8 cellular contexts compared by ENCODE assay signal in the genomic region with DNA sequence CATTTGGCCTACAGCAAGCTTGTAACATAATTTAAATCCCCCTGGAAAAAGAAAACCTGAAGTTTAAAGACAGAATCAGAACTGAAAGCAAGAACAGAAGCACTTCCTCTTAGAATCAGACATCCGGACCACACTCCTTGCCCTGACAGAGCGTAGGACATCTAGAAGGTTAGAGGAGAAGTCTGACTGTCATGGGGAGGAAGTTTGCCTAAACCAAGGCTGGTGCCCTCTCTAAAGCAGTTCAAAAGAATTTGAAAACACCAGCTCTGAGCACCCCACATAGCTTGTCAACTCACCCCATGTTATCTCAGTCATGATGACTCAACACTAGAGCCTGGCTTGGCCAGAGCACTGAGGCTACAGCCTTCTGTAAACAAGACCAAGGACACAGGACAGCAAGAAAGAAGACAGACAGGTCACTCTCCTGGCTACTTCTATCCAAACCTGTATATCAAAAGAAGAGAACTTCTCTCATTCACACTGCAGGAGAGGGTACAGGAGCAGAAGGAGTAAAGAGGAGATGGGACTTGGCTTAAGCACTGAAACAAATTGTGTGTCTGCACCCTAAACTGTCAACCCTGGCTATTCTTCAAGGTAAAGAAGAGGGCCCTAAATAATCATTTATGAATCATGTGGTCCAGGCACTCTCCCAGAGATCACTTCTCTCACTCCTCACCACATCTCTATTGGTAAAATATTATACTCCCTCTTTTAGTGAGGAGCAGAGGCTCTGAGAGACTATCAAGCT.
DNase-seq lines count a peak whose midpoint lies in the region; ATAC-seq, FAIRE-seq and TF ChIP-seq lines count a peak whose summit lies in the region.

No MANE protein-coding gene starts in this region.

- H3K4me1 Mint-ChIP-seq in CD4-positive, alpha-beta T cell (ENCODE audit: low read depth): peaks cover 17% of the 10 kb centered on the region
- no peaks in the 10 kb centered on the region for H3K4me1 Mint-ChIP-seq in endodermal cell

- FAIRE-seq in GM19239 (lab: Jason Lieb, UNC): peak; percentile 100

- 84% methylated on average over 2 of the region's 2 CpGs; no CpG with 5 or more reads in 1 of the 2 experiments for WGBS in endodermal cell (ENCODE audit: insufficient coverage in 1 of 2, insufficient read length in 1 of 2), 2 experiments

- DNase-seq in CD4-positive, alpha-beta T cell: peak in 3 of 10 experiments; percentile 1 to 6 (median 2)
- DNase-seq in GM19239 (ENCODE audit: insufficient read length, low spot score): peak; percentile 72
- peak; percentile 54 for DNase-seq in SKM-1 (lab: John Stamatoyannopoulos, UW; ENCODE audit: unreplicated experiment)
- DNase-seq in iPS-NIHi7 (ENCODE audit: extremely low spot score): peak; percentile 19
- DNase-seq in endodermal cell: no peak
- no peak for DNase-seq in NCI-H2081 (lab: John Stamatoyannopoulos, UW)
- no peak for DNase-seq in NCI-H774 (lab: John Stamatoyannopoulos, UW)

- no peaks in the 10 kb centered on the region for H3K9me3 Mint-ChIP-seq in CD4-positive, alpha-beta T cell
- peaks cover 3% of the 10 kb centered on the region for H3K9me3 Mint-ChIP-seq in endodermal cell

- H3K27me3 ChIP-seq in CD4-positive, alpha-beta T cell (ENCODE audit: control insufficient read depth, insufficient read depth, low read length): no peaks in the 10 kb centered on the region
- H3K27me3 ChIP-seq in endodermal cell (ENCODE audit: control insufficient read depth, insufficient read depth, low read length, poor library complexity, severe bottlenecking): no peaks in the 10 kb centered on the region

- intact Hi-C loops in CD4-positive, alpha-beta T cell (cut with DNase I, micrococcal nuclease): no loop called here

- H3K9ac ChIP-seq in endodermal cell (ENCODE audit: extremely low read depth, low read length, poor library complexity, severe bottlenecking): no peak overlapping the region

- peak; percentile 17 for ATAC-seq in CD4-positive, alpha-beta T cell (ENCODE audit: poor library complexity)
- ATAC-seq in HG03135 (IDR thresholded peaks at IDR 0.05; ENCODE audit: unreplicated experiment): peak; percentile 99

- no peak overlapping the region for H3K27ac ChIP-seq in CD4-positive, alpha-beta T cell (ENCODE audit: low read depth, low read length)
- no peak overlapping the region for H3K27ac ChIP-seq in endodermal cell (ENCODE audit: low read depth, low read length)

- no peaks in the 10 kb centered on the region for H3K9me3 ChIP-seq in CD4-positive, alpha-beta T cell (ENCODE audit: control insufficient read depth, low read length)
- H3K9me3 ChIP-seq in endodermal cell (ENCODE audit: control insufficient read depth, low read length): no peaks in the 10 kb centered on the region

- H3K27ac Mint-ChIP-seq in CD4-positive, alpha-beta T cell: peak overlapping the region; percentile 57
- no peak overlapping the region for H3K27ac Mint-ChIP-seq in endodermal cell

- POLR2A ChIA-PET in CD4-positive, alpha-beta T cell (lab: Charles Lee): interaction anchor here (0.6 to 0.8 kb wide), 2 partner anchors 15 to 227 kb away, joined by 3 read pairs; partner anchors contain the start of gene DPY30

- no peak overlapping the region for H3K4me3 ChIP-seq in endodermal cell (ENCODE audit: low read length)

- no peak overlapping the region for H3K4me3 Mint-ChIP-seq in CD4-positive, alpha-beta T cell
- no peak overlapping the region for H3K4me3 Mint-ChIP-seq in endodermal cell

- no peaks in the 10 kb centered on the region for H3K36me3 Mint-ChIP-seq in CD4-positive, alpha-beta T cell (ENCODE audit: low read depth)
- H3K36me3 Mint-ChIP-seq in endodermal cell (ENCODE audit: low read depth): no peaks in the 10 kb centered on the region

- CTCF ChIA-PET in CD4-positive, alpha-beta T cell (lab: Charles Lee): no interaction called here

- no peaks in the 10 kb centered on the region for H3K27me3 Mint-ChIP-seq in CD4-positive, alpha-beta T cell
- H3K27me3 Mint-ChIP-seq in endodermal cell (ENCODE audit: insufficient read depth): no peaks in the 10 kb centered on the region

- no peak for TF ChIP-seq CTCF in CD4-positive, alpha-beta T cell (IDR thresholded peaks at IDR 0.05)
- TF ChIP-seq CTCF in endodermal cell (conservative IDR thresholded peaks at IDR 0.05): no peak

- no peaks in the 10 kb centered on the region for H3K36me3 ChIP-seq in endodermal cell (ENCODE audit: control insufficient read depth, insufficient read depth, low read length)

- no peaks in the 10 kb centered on the region for H3K4me1 ChIP-seq in endodermal cell (ENCODE audit: control insufficient read depth, insufficient read depth, low read length)

Comparison
In these comparisons a context has a peak if more than half of its experiments do, and no peak if none do; other contexts are left out.
1. DNase-seq: peak in GM19239 (single experiment), SKM-1 (single experiment) and iPS-NIHi7 (single experiment); none in endodermal cell (single experiment), NCI-H2081 (0 of 2) and NCI-H774 (single experiment).